11 cellular contexts compared by ENCODE assay signal in the genomic region with DNA sequence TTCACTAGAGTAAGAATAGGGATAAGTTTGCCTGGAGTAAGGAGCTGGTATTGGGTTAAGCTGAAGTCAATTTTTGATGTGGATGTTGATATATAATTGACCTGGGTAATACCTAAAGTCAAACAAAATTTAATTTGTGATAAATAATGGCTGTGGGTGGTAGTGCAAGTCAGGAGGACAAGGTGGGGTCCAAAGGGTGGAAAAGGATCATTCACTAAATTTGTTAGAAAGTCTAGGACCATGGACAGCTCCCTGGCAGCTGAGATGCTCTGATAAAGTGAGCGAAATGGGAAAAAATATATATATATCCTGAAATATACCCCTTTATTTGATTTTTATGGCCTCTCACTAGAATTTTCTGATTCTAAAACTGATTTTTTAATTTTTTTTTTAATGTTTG.
DNase-seq lines count a peak whose midpoint lies in the region; TF ChIP-seq lines count a peak whose summit lies in the region.
"Had no signal": no experiment of that assay in that cellular context is flagged by ENCODE, and none has a peak within 500 bp of the region (broad histone marks: within the 10 kb centered on the region; RNA-seq: fewer than 3 reads in every experiment).

No MANE protein-coding gene starts in this region.

- in situ Hi-C loops in GM13976 (cut with MboI; ENCODE audit: low sequenced_read_pairs, unreplicated experiment), result no loop called here

- DNase-seq in ELF-1 (ENCODE audit: low read depth, low spot score) (peak; percentile 6), LHCN-M2 (ENCODE audit: low read depth) (peak; percentile 42), astrocyte of the hippocampus (ENCODE audit: low read depth, low spot score) (peak; percentile 67), kidney tubule cell (ENCODE audit: low spot score) (peak; percentile 20), GM13976 (ENCODE audit: low spot score) (no peak), posterior vena cava (ENCODE audit: low spot score) (no peak), NOMO-1 treated with dmso at 0.1 percent for 144 hours (lab: John Stamatoyannopoulos, UW; ENCODE audit: unreplicated experiment) (no peak)
- no peak for DNase-seq in activated naive CD4-positive, alpha-beta T cell treated with Interleukin-2 at 50 U/mL for 16 hours
- DNase-seq: activated CD4-positive, alpha-beta memory T cell treated with anti-CD3 and anti-CD28 coated beads for 36 hours; NCI-H1048; NCI-H526 had no signal

- intact Hi-C loops in posterior vena cava (cut with DNase I), result no loop called here

- TF ChIP-seq CTCF in GM13976 (IDR thresholded peaks at IDR 0.05; ENCODE audit: borderline replicate concordance, control extremely low read depth, extremely low read depth, insufficient read depth, missing control alignments), result no peak

Comparison
In these comparisons a context has a peak if more than half of its experiments do, and no peak if none do; other contexts are left out.
1. DNase-seq: peak in ELF-1 (single experiment), LHCN-M2 (single experiment), astrocyte of the hippocampus (single experiment) and kidney tubule cell (single experiment); none in GM13976 (single experiment), posterior vena cava (single experiment), activated naive CD4-positive, alpha-beta T cell treated with Interleukin-2 at 50 U/mL for 16 hours (single experiment) and NOMO-1 treated with dmso at 0.1 percent for 144 hours (single experiment).